ENCODE assay signal across 8 cellular contexts in genomic region chr3:88219138-88219792, GRCh38.
A peak's percentile ranks its signal among the peaks of the same experiment; 100 is the strongest.
DNase-seq lines count a peak whose midpoint lies in the region; ATAC-seq lines count a peak whose summit lies in the region.

No MANE protein-coding gene starts in this region.

- DNase-seq in EL (peak; percentile 38), NT2/D1 (ENCODE audit: low read depth, low spot score) (peak; percentile 74), cerebellar cortex (ENCODE audit: low spot score) (peak; percentile 43), medulla oblongata (ENCODE audit: extremely low spot score) (peak; percentile 70), immature natural killer cell (no peak)
- no peak for DNase-seq in activated effector memory CD4-positive, alpha-beta T cell treated with Interleukin-2 at 50 U/mL for 16 hours

- H3K4me1 ChIP-seq in NT2/D1 (ENCODE audit: insufficient read depth, insufficient read length), result no peaks in the 10 kb centered on the region

- no peak overlapping the region for H3K27ac Mint-ChIP-seq in immature natural killer cell

- ATAC-seq in GM19452 (IDR thresholded peaks at IDR 0.05; ENCODE audit: unreplicated experiment) (peak; percentile 58), HG03521 (IDR thresholded peaks at IDR 0.05; ENCODE audit: unreplicated experiment) (peak; percentile 74)

- no peaks in the 10 kb centered on the region for H3K36me3 Mint-ChIP-seq in immature natural killer cell

- no peaks in the 10 kb centered on the region for H3K9me3 ChIP-seq in NT2/D1 (ENCODE audit: insufficient read depth, low read length)

- peaks cover 0 to 4% (median 2%) of the 10 kb centered on the region in 3 donors for H3K27me3 Mint-ChIP-seq in immature natural killer cell (ENCODE audit: low read depth in 3 of 3)

- H3K27me3 ChIP-seq in NT2/D1 (ENCODE audit: insufficient read depth, insufficient read length), result no peaks in the 10 kb centered on the region

- no peak overlapping the region for H3K4me3 ChIP-seq in NT2/D1 (ENCODE audit: insufficient read length, low read depth)

- no peaks in the 10 kb centered on the region for H3K9me3 Mint-ChIP-seq in immature natural killer cell

- H3K4me1 Mint-ChIP-seq in immature natural killer cell, result no peaks in the 10 kb centered on the region

- H3K9ac ChIP-seq in NT2/D1 (ENCODE audit: insufficient read length, low read depth), result no peak overlapping the region

- H3K4me3 Mint-ChIP-seq in immature natural killer cell, result no peak overlapping the region

- H3K36me3 ChIP-seq in NT2/D1 (ENCODE audit: insufficient read depth, insufficient read length, low read length), result no peaks in the 10 kb centered on the region

Comparison
In these comparisons a context has a peak if more than half of its experiments do, and no peak if none do; other contexts are left out.
1. DNase-seq: peak in EL (single experiment), NT2/D1 (single experiment), cerebellar cortex (single experiment) and medulla oblongata (single experiment); none in activated effector memory CD4-positive, alpha-beta T cell treated with Interleukin-2 at 50 U/mL for 16 hours (single experiment) and immature natural killer cell (0 of 3).